ENCODE assay signal across 29 cellular contexts in the genomic region with DNA sequence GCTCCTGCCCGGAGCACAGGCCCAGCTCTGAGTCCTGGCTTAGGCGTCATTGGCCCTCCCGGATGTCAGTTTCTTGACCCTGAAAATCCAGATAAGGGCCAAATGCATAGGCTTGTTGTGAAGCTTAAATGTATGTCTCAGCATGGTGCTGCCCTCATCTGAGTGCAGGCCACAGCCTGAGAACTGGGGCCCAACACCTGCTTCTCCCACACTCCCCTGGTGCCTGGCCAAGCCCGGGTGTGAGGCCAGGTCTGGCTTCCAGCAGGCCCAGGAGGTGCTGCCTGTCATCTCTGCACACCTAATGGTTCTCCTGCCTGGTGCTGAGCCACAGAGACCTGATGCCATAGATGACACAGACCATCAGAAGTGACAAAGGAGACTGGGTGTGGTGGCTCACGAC. TPM values are rescaled to one million over a fixed set of nuclear protein-coding genes. Genes with fewer than 3 reads are reported as not detected.
"Had no signal": no experiment of that assay in that cellular context is flagged by ENCODE, and none has a peak within 500 bp of the region (broad histone marks: within the 10 kb centered on the region; RNA-seq: fewer than 3 reads in every experiment).

No MANE protein-coding gene starts in this region.

- H3K4me3 Mint-ChIP-seq: activated naive CD8-positive, alpha-beta T cell treated with anti-CD3 and anti-CD28 coated beads, Interleukin-2, amount 50 U/mL, for 24 hours; activated T-cell treated with anti-CD3 and anti-CD28 coated beads, Interleukin-2, amount 50 U/mL, for 4 hours; immature natural killer cell; mesothelial cell of epicardium; natural killer cell treated with Interleukin-12 subunit alpha and Interleukin-12 subunit beta and Interleukin-15 and Interleukin-18, amount 100 ng/mL, for 72 hours; stimulated activated naive CD8-positive, alpha-beta T cell treated with anti-CD3 and anti-CD28 coated beads, Interleukin-15, amount 100 ng/mL, for 72 hours; T-helper 2 cell treated with Interferon-gamma antibody and Interleukin-4, amounts not matched to agents 5 μg/mL and 100 μg/mL, for 36 hours had no signal

- ATAC-seq: body of pancreas, left lung, right cardiac atrium had no signal

- DNase-seq: activated CD4-positive, alpha-beta T cell treated with anti-CD3 and anti-CD28 coated beads, Interleukin-2, amount 50 U/mL, for 1 hour; activated CD4-positive, CD25-positive, alpha-beta regulatory T cell treated with anti-CD3 and anti-CD28 coated beads, Interleukin-2, amount 50 U/mL, for 72 hours; activated CD8-positive, alpha-beta memory T cell treated with anti-CD3 and anti-CD28 coated beads, Interleukin-2, amount 50 U/mL, for 48 hours; activated naive CD4-positive, alpha-beta T cell treated with Interleukin-2 at 50 U/mL for 16 hours; activated naive CD8-positive, alpha-beta T cell treated with anti-CD3 and anti-CD28 coated beads, Interleukin-2, amount 50 U/mL, for 24 hours; activated T-cell treated with anti-CD3 and anti-CD28 coated beads, Interleukin-2, amount 50 U/mL, for 4 hours; body of pancreas; erythroblast; foreskin melanocyte; glutamatergic neuron; kidney glomerular epithelial cell; left lung; pancreas; stimulated activated CD4-positive, alpha-beta T cell treated with anti-CD3 and anti-CD28 coated beads, Interleukin-12 subunit alpha, Interleukin-12 subunit beta, amount 100 ng/mL, for 4 hours; stimulated activated CD4-positive, alpha-beta T cell treated with anti-CD3 and anti-CD28 coated beads, Interleukin-4, amount 100 ng/mL, for 4 hours had no signal

- H3K4me3 ChIP-seq: body of pancreas, cardiac muscle cell, hepatocyte, left lung, pancreas, tibial artery had no signal

- H3K27me3 Mint-ChIP-seq: activated naive CD8-positive, alpha-beta T cell treated with anti-CD3 and anti-CD28 coated beads, Interleukin-2, amount 50 U/mL, for 24 hours; natural killer cell treated with Interleukin-12 subunit alpha and Interleukin-12 subunit beta and Interleukin-15 and Interleukin-18, amount 100 ng/mL, for 72 hours; stimulated activated naive CD8-positive, alpha-beta T cell treated with anti-CD3 and anti-CD28 coated beads, Interleukin-15, amount 100 ng/mL, for 72 hours had no signal

- H3K36me3 Mint-ChIP-seq: mesothelial cell of epicardium had no signal

- H3K36me3 ChIP-seq: cardiac muscle cell, pancreas had no signal

- H3K27me3 ChIP-seq: body of pancreas, cardiac muscle cell, hepatocyte, left lung, pancreas, tibial artery had no signal

- H3K27ac Mint-ChIP-seq: immature natural killer cell; mesothelial cell of epicardium; T-helper 2 cell treated with Interferon-gamma antibody and Interleukin-4, amounts not matched to agents 5 μg/mL and 100 μg/mL, for 36 hours had no signal

- H3K9me3 ChIP-seq: body of pancreas, left lung, pancreas, tibial artery had no signal

- H3K4me1 ChIP-seq: body of pancreas, left lung, pancreas, tibial artery had no signal

- H3K27ac ChIP-seq: body of pancreas, cardiac muscle cell, hepatocyte, left lung, pancreas, tibial artery, VCaP had no signal

- H3K9me3 Mint-ChIP-seq: activated naive CD8-positive, alpha-beta T cell treated with anti-CD3 and anti-CD28 coated beads, Interleukin-2, amount 50 U/mL, for 24 hours; activated T-cell treated with anti-CD3 and anti-CD28 coated beads, Interleukin-2, amount 50 U/mL, for 4 hours; immature natural killer cell; mesothelial cell of epicardium; natural killer cell treated with Interleukin-12 subunit alpha and Interleukin-12 subunit beta and Interleukin-15 and Interleukin-18, amount 100 ng/mL, for 72 hours; T-helper 2 cell treated with Interferon-gamma antibody and Interleukin-4, amounts not matched to agents 5 μg/mL and 100 μg/mL, for 36 hours had no signal

RNA-seq across cellular contexts. Expression of a gene that starts 50.2 kb away (rescaled TPM):
- total RNA-seq: cardiac muscle cell had no signal
- polyA plus RNA-seq: cardiac muscle cell had no signal

RNA-seq across cellular contexts. Expression of a gene that starts 59.3 kb away (rescaled TPM):
- total RNA-seq: activated T-cell treated with anti-CD3 and anti-CD28 coated beads, Interleukin-2, amount 50 U/mL, for 4 hours; cardiac muscle cell; cerebellum; lung microvascular endothelial cell; natural killer cell treated with Interleukin-12 subunit alpha and Interleukin-12 subunit beta and Interleukin-15 and Interleukin-18, amount 100 ng/mL, for 72 hours; pulmonary artery endothelial cell; skeletal muscle tissue had no signal
- polyA plus RNA-seq: cardiac muscle cell, immature natural killer cell had no signal
